In the genomic region with DNA sequence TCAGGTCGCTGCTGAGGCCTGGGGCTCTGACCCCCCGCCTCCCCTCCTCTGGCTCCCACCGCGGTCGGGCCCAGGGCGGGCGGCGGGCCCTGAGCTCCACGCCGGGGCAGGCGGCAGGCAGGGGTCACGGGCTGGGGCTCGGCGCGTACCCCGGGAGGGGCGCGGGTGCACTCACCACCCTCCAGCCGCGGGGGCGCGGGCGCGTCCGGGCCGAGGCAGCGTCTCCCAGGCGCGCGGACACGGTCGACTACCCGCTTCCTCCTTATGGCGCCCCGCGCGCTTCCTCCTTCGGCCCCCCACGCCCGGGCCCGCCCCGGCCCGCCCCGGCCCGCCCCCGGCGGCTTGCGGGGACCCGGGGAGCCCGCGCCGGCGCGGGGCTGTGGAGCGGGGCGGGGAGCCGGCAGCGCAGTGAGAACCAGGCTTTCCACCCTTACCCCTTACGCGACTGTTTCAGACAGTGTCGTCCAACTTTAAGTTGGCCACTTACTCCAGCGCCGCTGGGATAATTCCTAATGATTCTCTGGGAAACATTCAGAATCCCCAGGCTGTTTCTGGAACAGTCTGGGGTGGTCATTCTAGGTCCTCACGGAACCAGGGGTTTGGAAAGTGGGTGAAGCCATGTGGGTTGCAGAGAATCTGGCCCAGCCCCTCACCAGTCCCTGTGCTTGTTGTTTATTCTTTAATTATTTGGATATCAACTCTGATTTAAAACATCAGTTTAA, we compare ENCODE assay signal across 8 cellular contexts. TPM values are rescaled to one million over a fixed set of nuclear protein-coding genes. Genes with fewer than 3 reads are reported as not detected.
DNase-seq lines count a peak whose midpoint lies in the region; ATAC-seq and TF ChIP-seq lines count a peak whose summit lies in the region.

TSS of gene BID (minus strand) at position 264 of the 722 bp plus-strand sequence. CDS start 24,353 bp downstream, outside the sequence.

- no peaks in the 10 kb centered on the region for H3K36me3 ChIP-seq in CD8-positive, alpha-beta memory T cell (ENCODE audit: insufficient read depth, low read length)
- H3K36me3 ChIP-seq in gastroesophageal sphincter (no peaks in the 10 kb centered on the region), neutrophil (peaks cover 22% of the 10 kb centered on the region)

- no peaks in the 10 kb centered on the region for H3K9me3 Mint-ChIP-seq in CD8-positive, alpha-beta memory T cell

- peaks cover 0 to 22% (median under 1%) of the 10 kb centered on the region in 3 donors for H3K36me3 Mint-ChIP-seq in CD8-positive, alpha-beta memory T cell

- no peak for TF ChIP-seq EP300 in gastroesophageal sphincter (IDR thresholded peaks at IDR 0.05)

- H3K4me3 Mint-ChIP-seq in CD8-positive, alpha-beta memory T cell, result peak within 1 kb of the TSS; percentile 85 to 99 (median 95)

- H3K4me3 ChIP-seq in CD8-positive, alpha-beta memory T cell (ENCODE audit: low read length), result peak within 1 kb of the TSS; percentile 70
- peak within 1 kb of the TSS; percentile 61 to 91 for H3K4me3 ChIP-seq in gastroesophageal sphincter
- H3K4me3 ChIP-seq in neutrophil (ENCODE audit: low read depth in 1 of 2, low read length in 1 of 2), result peak within 1 kb of the TSS; percentile 87 to 99

- peak; percentile 14 to 24 for TF ChIP-seq POLR2A in gastroesophageal sphincter (IDR thresholded peaks at IDR 0.05)

- peak within 1 kb of the TSS; percentile 70 for H3K27ac ChIP-seq in CD8-positive, alpha-beta memory T cell (ENCODE audit: low read depth, low read length)
- peak within 1 kb of the TSS in 3 of 4 donors; percentile 37 to 73 (median 63) for H3K27ac ChIP-seq in gastroesophageal sphincter
- H3K27ac ChIP-seq in neutrophil, result peak within 1 kb of the TSS; percentile 100

- WGBS in gastroesophageal sphincter (ENCODE audit: low coverage in 1 of 2), 2 donors, result 0 to 5% methylated on average over 1 to 3 of the region's 64 CpGs

- peak; percentile 40 to 70 (median 44) for DNase-seq in CD8-positive, alpha-beta memory T cell
- DNase-seq in NCI-H146 (lab: John Stamatoyannopoulos, UW) (peak; percentile 46), activated gamma-delta T cell treated with Interleukin-2 at 50 U/mL for 16 hours (peak; percentile 45), NCI-H1694 (lab: John Stamatoyannopoulos, UW) (no peak)

- H3K9me3 ChIP-seq in CD8-positive, alpha-beta memory T cell (ENCODE audit: low read length), result no peaks in the 10 kb centered on the region
- H3K9me3 ChIP-seq in gastroesophageal sphincter (no peaks in the 10 kb centered on the region), neutrophil (no peaks in the 10 kb centered on the region)

- TF ChIP-seq CTCF in gastroesophageal sphincter (IDR thresholded peaks at IDR 0.05), result no peak
- TF ChIP-seq CTCF in neutrophil (IDR thresholded peaks at IDR 0.05), result no peak

- peaks cover 0 to 1% of the 10 kb centered on the region in 2 donors for H3K27me3 Mint-ChIP-seq in CD8-positive, alpha-beta memory T cell

- no peaks in the 10 kb centered on the region for H3K27me3 ChIP-seq in CD8-positive, alpha-beta memory T cell (ENCODE audit: insufficient read depth, low read length, poor library complexity, severe bottlenecking)
- H3K27me3 ChIP-seq in gastroesophageal sphincter (peaks cover 5% of the 10 kb centered on the region), neutrophil (no peaks in the 10 kb centered on the region)

- H3K4me1 ChIP-seq in CD8-positive, alpha-beta memory T cell (ENCODE audit: insufficient read depth, low read length), result peaks cover 69% of the 10 kb centered on the region
- H3K4me1 ChIP-seq in gastroesophageal sphincter (peaks cover 0 to 24% (median 13%) of the 10 kb centered on the region in 3 donors), neutrophil (ENCODE audit: control insufficient read depth in 1 of 2, insufficient read depth in 1 of 2, low read depth in 1 of 2, low read length in 1 of 2) (peaks cover 79 to 83% of the 10 kb centered on the region in 2 experiments)

- H3K4me1 Mint-ChIP-seq in CD8-positive, alpha-beta memory T cell, result peaks cover 70 to 85% (median 80%) of the 10 kb centered on the region in 3 donors

- ATAC-seq in GM21423 (IDR thresholded peaks at IDR 0.05; ENCODE audit: unreplicated experiment) (peak; percentile 33), gastroesophageal sphincter (peak; percentile 72), GM21447 (IDR thresholded peaks at IDR 0.05; ENCODE audit: unreplicated experiment) (no peak)

- peak within 1 kb of the TSS; percentile 89 to 100 (median 99) for H3K27ac Mint-ChIP-seq in CD8-positive, alpha-beta memory T cell

- CTCF ChIA-PET in CD8-positive, alpha-beta memory T cell (lab: Charles Lee), result interaction anchor here (1.0 to 6.5 kb wide), 4 partner anchors 11 to 32 kb away, joined by 3 to 40 read pairs (median 6); no protein-coding TSS in a partner anchor

- POLR2A ChIA-PET in CD8-positive, alpha-beta memory T cell (lab: Charles Lee), result interaction anchor here (1.4 kb wide), 1 partner anchor 12 kb away, joined by 5 read pairs; no protein-coding TSS in a partner anchor

RNA-seq across cellular contexts. Expression of gene BID, which starts in this region (rescaled TPM):
- 10 to 100 TPM; 11.5 to 14.1 TPM for total RNA-seq in CD8-positive, alpha-beta memory T cell
- polyA plus RNA-seq in CD8-positive, alpha-beta memory T cell, result 72.5 TPM
- total RNA-seq in gastroesophageal sphincter, result 10 to 100 TPM in 3 of 4 donors, 1 to 10 TPM in 1; 5.9 to 34.5 (median 21.4) TPM
